ENCODE assay signal across 8 cellular contexts in the genomic region with DNA sequence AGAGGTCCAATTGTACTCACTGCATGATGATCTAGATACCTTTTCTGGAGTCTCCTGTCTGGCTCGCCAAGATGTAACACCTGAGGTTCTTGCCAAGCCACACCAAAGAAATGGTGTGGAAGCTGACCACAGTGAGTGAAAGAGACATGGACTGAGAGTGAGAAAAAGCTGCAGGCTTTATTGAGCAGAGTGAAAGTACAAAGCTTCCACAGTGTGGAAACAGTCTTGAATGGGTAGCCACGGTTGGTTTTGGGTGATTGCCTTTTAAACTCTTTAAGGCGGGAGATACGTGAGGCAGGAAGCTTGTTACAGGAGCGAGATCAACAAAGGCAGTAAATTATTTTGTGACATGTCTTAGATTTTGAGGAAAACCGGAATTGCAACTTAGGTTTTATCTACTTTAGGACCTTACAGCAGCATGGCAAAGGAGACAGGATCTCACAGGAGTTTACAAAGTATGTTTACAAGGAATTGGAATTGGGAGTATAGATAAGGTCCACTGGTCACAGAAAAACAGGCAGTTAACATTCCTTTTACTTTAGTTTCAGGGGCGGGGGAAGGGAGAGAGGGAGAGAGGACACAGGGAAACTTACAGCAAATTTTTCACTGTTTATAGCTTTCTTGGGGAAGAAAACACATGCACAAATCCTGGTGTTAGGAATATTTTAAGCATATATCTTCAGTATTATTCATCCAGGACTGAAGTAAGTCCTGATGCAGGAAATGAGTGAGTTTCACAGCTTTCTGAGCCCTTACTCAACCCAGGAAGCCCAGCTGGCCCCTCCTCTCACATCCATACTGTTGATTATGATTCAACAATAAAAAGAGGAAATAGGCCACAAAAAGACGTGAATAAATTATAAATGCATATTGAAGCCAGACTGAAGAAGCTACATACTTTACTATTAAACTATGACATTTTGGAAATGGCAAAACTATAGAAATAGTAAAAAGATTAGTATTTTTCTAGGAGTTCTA.
DNase-seq lines count a peak whose midpoint lies in the region; ATAC-seq and TF ChIP-seq lines count a peak whose summit lies in the region.
"Not testable (repeated sequence)": the region's sequence is repeated elsewhere in the genome, so short reads cannot be mapped to it uniquely, and the experiment has no call there.

No MANE protein-coding gene starts in this region.

- not testable (repeated sequence) for H2BK120ac ChIP-seq in neuronal stem cell (ENCODE audit: low read depth, low read length)

- not testable (repeated sequence) for H3K14ac ChIP-seq in neuronal stem cell (ENCODE audit: low read length)

- not testable (repeated sequence) for H3K79me1 ChIP-seq in neuronal stem cell (ENCODE audit: low read depth, low read length)

- H3K4me3 ChIP-seq in AG04449 (ENCODE audit: low read depth, low read length); body of pancreas; cardiac muscle cell; neuronal stem cell (ENCODE audit: low read length in 2 of 2): not testable (repeated sequence)

- H2BK15ac ChIP-seq in neuronal stem cell (ENCODE audit: low read length), result not testable (repeated sequence)

- not testable (repeated sequence) for H3K27me3 ChIP-seq in body of pancreas; cardiac muscle cell; neuronal stem cell (ENCODE audit: control insufficient read depth in 3 of 3, insufficient read depth in 3 of 3, low read depth in 1 of 3, low read length in 3 of 3)

- intact Hi-C loops in body of pancreas (cut with DNase I), result not testable (repeated sequence)

- WGBS in body of pancreas, 2 donors, result 14 to 16% methylated on average over 8 of the region's 8 CpGs
- no CpG with 5 or more reads among the region's 8 CpGs for WGBS in neuronal stem cell (ENCODE audit: extremely low coverage in 2 of 2, insufficient read length in 2 of 2, insufficient replicate concordance in 1 of 2), 2 donors

- CTCF ChIA-PET in AG04449 (lab: Yijun Ruan, JAX), result not testable (repeated sequence)

- H3K27ac ChIP-seq in body of pancreas (peak overlapping the region; percentile 34 to 62 (median 40)), cardiac muscle cell (peak overlapping the region; percentile 76)
- not testable (repeated sequence) for H3K27ac ChIP-seq in neuronal stem cell (replicated peaks; ENCODE audit: low read length)

- H3K4ac ChIP-seq in neuronal stem cell (ENCODE audit: low read length), result not testable (repeated sequence)

- DNase-seq in AG04449 (ENCODE audit: low read depth, low spot score) (peak; percentile 9), NOMO-1 (lab: John Stamatoyannopoulos, UW; ENCODE audit: unreplicated experiment in 2 of 2) (peak; percentile 77 to 87), body of pancreas (peak in 1 of 4 donors; percentile 41), cardiac muscle cell (ENCODE audit: low read depth in 1 of 2, low spot score in 1 of 2) (peak; percentile 35 to 64)
- not testable (repeated sequence) for DNase-seq in neuronal stem cell (ENCODE audit: low spot score)

- H2BK5ac ChIP-seq in neuronal stem cell (ENCODE audit: low read length), result not testable (repeated sequence)

- not testable (repeated sequence) for TF ChIP-seq POLR2A in body of pancreas (IDR thresholded peaks at IDR 0.05)

- H3K9ac ChIP-seq in neuronal stem cell (ENCODE audit: low read depth, low read length, poor library complexity), result not testable (repeated sequence)

- H2AFZ ChIP-seq in neuronal stem cell (ENCODE audit: low read length), result peak overlapping the region; percentile 80

- H3K18ac ChIP-seq in neuronal stem cell (ENCODE audit: low read length), result not testable (repeated sequence)

- H2AK5ac ChIP-seq in neuronal stem cell (ENCODE audit: low read depth, low read length), result not testable (repeated sequence)

- H3K9me3 ChIP-seq in body of pancreas; cardiac muscle cell (ENCODE audit: low read depth); neuronal stem cell (replicated peaks in 1 of 2; ENCODE audit: control insufficient read depth in 2 of 2, insufficient read depth in 1 of 2, low read depth in 1 of 2, low read length in 2 of 2): not testable (repeated sequence)

- not testable (repeated sequence) for H3K36me3 ChIP-seq in body of pancreas (replicated peaks in 1 of 2; ENCODE audit: insufficient read depth in 1 of 2, low read depth in 2 of 2); cardiac muscle cell; neuronal stem cell (replicated peaks in 1 of 2; ENCODE audit: control insufficient read depth in 2 of 2, insufficient read depth in 2 of 2, low read length in 2 of 2)

- not testable (repeated sequence) for H4K91ac ChIP-seq in neuronal stem cell (ENCODE audit: low read depth, low read length, poor library complexity)

- H3K23ac ChIP-seq in neuronal stem cell (ENCODE audit: low read depth, low read length, poor library complexity), result not testable (repeated sequence)

- H4K8ac ChIP-seq in neuronal stem cell (ENCODE audit: low read depth, low read length), result not testable (repeated sequence)

- not testable (repeated sequence) for H3K4me2 ChIP-seq in neuronal stem cell (ENCODE audit: insufficient read depth, low read length, poor library complexity, severe bottlenecking)

- not testable (repeated sequence) for TF ChIP-seq CTCF in AG04449 (IDR thresholded peaks at IDR 0.05; ENCODE audit: insufficient read depth, low read length, missing control alignments); body of pancreas (IDR thresholded peaks at IDR 0.05); cardiac muscle cell (IDR thresholded peaks at IDR 0.05; ENCODE audit: low read depth, low read length)

- ATAC-seq in GM18858 (IDR thresholded peaks at IDR 0.05; ENCODE audit: unreplicated experiment) (peak; percentile 79), GM21825 (IDR thresholded peaks at IDR 0.05; ENCODE audit: unreplicated experiment) (peak; percentile 66), HG03342 (IDR thresholded peaks at IDR 0.05; ENCODE audit: unreplicated experiment) (peak; percentile 69)
- ATAC-seq in body of pancreas, result not testable (repeated sequence)

- peaks cover 18% of the 10 kb centered on the region for H3K4me1 ChIP-seq in body of pancreas
- peaks cover 13% of the 10 kb centered on the region for H3K4me1 ChIP-seq in cardiac muscle cell (ENCODE audit: low read depth)
- H3K4me1 ChIP-seq in neuronal stem cell (ENCODE audit: control insufficient read depth in 2 of 2, insufficient read depth in 1 of 2, low read depth in 1 of 2, low read length in 2 of 2), result not testable (repeated sequence)

- H2BK12ac ChIP-seq in neuronal stem cell (ENCODE audit: low read length), result not testable (repeated sequence)

- POLR2A ChIA-PET in AG04449 (lab: Yijun Ruan, JAX), result not testable (repeated sequence)
